In the genomic region with DNA sequence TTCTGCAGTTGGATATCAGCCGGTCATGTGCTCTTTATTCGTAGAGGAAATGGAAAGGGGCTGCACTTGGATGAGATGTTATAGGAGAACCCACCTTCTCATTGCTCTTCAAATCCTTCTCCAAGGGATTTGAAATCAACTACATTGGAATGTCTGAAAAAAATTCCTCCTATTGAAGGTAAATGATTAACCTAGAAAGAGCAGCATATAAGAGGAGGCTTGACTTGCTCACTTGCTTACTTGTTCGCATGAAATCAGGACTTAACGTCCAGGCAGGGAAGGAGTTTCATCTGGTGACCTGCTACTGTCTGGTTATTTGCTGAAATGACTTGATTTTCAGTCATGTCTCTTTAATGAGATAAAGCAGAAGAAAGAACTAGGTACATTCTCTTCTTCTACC, we compare ENCODE assay signal across 2 cellular contexts.
TF ChIP-seq lines count a peak whose summit lies in the region.

No MANE protein-coding gene starts in this region.

TF ChIP-seq in HepG2, 621 proteins besides CTCF, POLR2A, EP300 and RAD21 (continued from another document):
- TF ChIP-seq ZHX2 (IDR thresholded peaks at IDR 0.05; ENCODE audit: low read depth) (no peak), ZHX2 (CRISPR knock-in tag; IDR thresholded peaks at IDR 0.05; ENCODE audit: borderline replicate concordance) (no peak), ATF3 (CRISPR knock-in tag; IDR thresholded peaks at IDR 0.05) (no peak), SCMH1 (CRISPR knock-in tag; IDR thresholded peaks at IDR 0.05; ENCODE audit: borderline replicate concordance) (no peak), ZNF652 (CRISPR knock-in tag; IDR thresholded peaks at IDR 0.05; ENCODE audit: borderline replicate concordance, low read depth) (no peak), NCOA2 (CRISPR knock-in tag; IDR thresholded peaks at IDR 0.05) (no peak)

TF ChIP-seq in K562, 482 proteins besides CTCF, POLR2A, EP300 and RAD21 (continued from another document):
- TF ChIP-seq, protein P1, sequence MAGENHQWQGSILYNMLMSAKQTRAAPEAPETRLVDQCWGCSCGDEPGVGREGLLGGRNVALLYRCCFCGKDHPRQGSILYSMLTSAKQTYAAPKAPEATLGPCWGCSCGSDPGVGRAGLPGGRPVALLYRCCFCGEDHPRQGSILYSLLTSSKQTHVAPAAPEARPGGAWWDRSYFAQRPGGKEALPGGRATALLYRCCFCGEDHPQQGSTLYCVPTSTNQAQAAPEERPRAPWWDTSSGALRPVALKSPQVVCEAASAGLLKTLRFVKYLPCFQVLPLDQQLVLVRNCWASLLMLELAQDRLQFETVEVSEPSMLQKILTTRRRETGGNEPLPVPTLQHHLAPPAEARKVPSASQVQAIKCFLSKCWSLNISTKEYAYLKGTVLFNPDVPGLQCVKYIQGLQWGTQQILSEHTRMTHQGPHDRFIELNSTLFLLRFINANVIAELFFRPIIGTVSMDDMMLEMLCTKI (IDR thresholded peaks at IDR 0.05; ENCODE audit: partially characterized antibody): no peak
- TF ChIP-seq ZNF143 (CRISPR knock-in tag; IDR thresholded peaks at IDR 0.05) (no peak), ZBTB11 (CRISPR knock-in tag; IDR thresholded peaks at IDR 0.05) (no peak), L3MBTL2 (IDR thresholded peaks at IDR 0.05) (no peak), ZBTB34 (CRISPR knock-in tag; IDR thresholded peaks at IDR 0.05) (no peak), PATZ1 (CRISPR knock-in tag; IDR thresholded peaks at IDR 0.05; ENCODE audit: borderline replicate concordance) (no peak), KLF10 (CRISPR knock-in tag; IDR thresholded peaks at IDR 0.05) (no peak), GATAD2A (IDR thresholded peaks at IDR 0.05) (no peak), ZNF561 (CRISPR knock-in tag; conservative IDR thresholded peaks at IDR 0.05) (no peak), ZNF551 (CRISPR knock-in tag; IDR thresholded peaks at IDR 0.05) (no peak), ZC3H11A (IDR thresholded peaks at IDR 0.05; ENCODE audit: low read depth, low read length) (no peak), MECOM (CRISPR knock-in tag; IDR thresholded peaks at IDR 0.05) (no peak), XRCC4 (IDR thresholded peaks at IDR 0.05; ENCODE audit: extremely low read depth, insufficient read depth, insufficient read length) (no peak)
